Comparison of ENCODE assay signal across 12 cellular contexts in the genomic region with DNA sequence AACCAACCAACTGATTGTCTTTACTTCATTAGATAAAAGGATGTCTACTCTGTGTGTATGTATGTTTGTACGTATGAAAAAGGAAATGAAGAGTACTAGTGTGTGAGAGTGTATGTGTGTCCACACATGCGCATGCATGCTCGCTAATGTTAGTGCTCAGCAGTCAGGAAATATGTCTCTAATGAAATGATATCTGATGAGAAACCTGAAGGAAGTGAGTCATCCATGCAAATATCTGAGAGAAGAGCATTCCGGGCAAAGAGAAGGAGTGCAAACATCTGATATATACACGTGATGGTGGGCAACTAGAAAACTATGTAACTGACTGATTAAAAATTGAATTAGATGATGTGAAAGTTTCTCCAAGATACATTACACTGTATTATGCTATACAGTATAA. TPM values are rescaled to one million over a fixed set of nuclear protein-coding genes. Genes with fewer than 3 reads are reported as not detected.
DNase-seq lines count a peak whose midpoint lies in the region; ATAC-seq lines count a peak whose summit lies in the region.
"Had no signal": no experiment of that assay in that cellular context is flagged by ENCODE, and none has a peak within 500 bp of the region (broad histone marks: within the 10 kb centered on the region; RNA-seq: fewer than 3 reads in every experiment).

No MANE protein-coding gene starts in this region.

- no peaks in the 10 kb centered on the region for H3K9me3 Mint-ChIP-seq in CD4-positive, alpha-beta memory T cell
- H3K9me3 Mint-ChIP-seq: immature natural killer cell had no signal

- intact Hi-C loops in CD4-positive, alpha-beta memory T cell (cut with micrococcal nuclease) = loop anchor here (2.0 kb wide), 1 partner anchor 30 kb away; the partner anchor contains the start of gene UGCG

- peak overlapping the region in 5 of 7 donors; percentile 1 to 65 (median 7) for H3K27ac Mint-ChIP-seq in CD4-positive, alpha-beta memory T cell

- CTCF ChIA-PET in CD4-positive, alpha-beta memory T cell (lab: Charles Lee; ENCODE audit: partially characterized antibody) = no interaction called here

- peak; percentile 19 to 58 (median 44) for DNase-seq in CD4-positive, alpha-beta memory T cell
- peak; percentile 38 for DNase-seq in HT-29 (ENCODE audit: low spot score)
- DNase-seq in amniotic epithelial cell (ENCODE audit: low read depth) = peak; percentile 85
- peak; percentile 91 for DNase-seq in iris pigment epithelial cell (ENCODE audit: low read depth)
- no peak for DNase-seq in stimulated activated CD4-positive, alpha-beta T cell treated with anti-CD3 and anti-CD28 coated beads, Interleukin-2, amount 100 ng/mL, for 24 hours
- DNase-seq: effector CD8-positive, alpha-beta T cell; immature natural killer cell; NCI-H524 had no signal

- H3K27me3 ChIP-seq in CD4-positive, alpha-beta memory T cell (ENCODE audit: insufficient read depth, low read length) = no peaks in the 10 kb centered on the region

- peaks cover 5 to 24% (median 10%) of the 10 kb centered on the region in 4 donors for H3K4me1 Mint-ChIP-seq in CD4-positive, alpha-beta memory T cell

- POLR2A ChIA-PET in CD4-positive, alpha-beta memory T cell (lab: Charles Lee; ENCODE audit: partially characterized antibody) = interaction anchor here (1.0 kb wide), 1 partner anchor 25 kb away, joined by 3 read pairs; no protein-coding TSS in a partner anchor

- no peaks in the 10 kb centered on the region for H3K36me3 ChIP-seq in CD4-positive, alpha-beta memory T cell (ENCODE audit: insufficient read depth, low read length)

- no peaks in the 10 kb centered on the region for H3K36me3 Mint-ChIP-seq in CD4-positive, alpha-beta memory T cell
- H3K36me3 Mint-ChIP-seq: immature natural killer cell had no signal

- no peak overlapping the region for H3K27ac ChIP-seq in CD4-positive, alpha-beta memory T cell (ENCODE audit: low read depth, low read length)
- H3K27ac ChIP-seq: parathyroid adenoma had no signal

- ATAC-seq in HG02884 (IDR thresholded peaks at IDR 0.05; ENCODE audit: unreplicated experiment) = no peak
- no peak for ATAC-seq in GM19351 (IDR thresholded peaks at IDR 0.05; ENCODE audit: unreplicated experiment)
- ATAC-seq in HG03025 (IDR thresholded peaks at IDR 0.05; ENCODE audit: low FRiP score, unreplicated experiment) = no peak

- no peaks in the 10 kb centered on the region for H3K27me3 Mint-ChIP-seq in CD4-positive, alpha-beta memory T cell

- no peaks in the 10 kb centered on the region for H3K9me3 ChIP-seq in CD4-positive, alpha-beta memory T cell (ENCODE audit: control insufficient read depth in 1 of 2, low read length in 2 of 2)

- no peaks in the 10 kb centered on the region for H3K4me1 ChIP-seq in CD4-positive, alpha-beta memory T cell (ENCODE audit: insufficient read depth, low read length)
- H3K4me1 ChIP-seq: parathyroid adenoma had no signal

- no peak overlapping the region for H3K4me3 ChIP-seq in CD4-positive, alpha-beta memory T cell (ENCODE audit: low read length in 2 of 2)

- peak overlapping the region in 6 of 8 donors; percentile 7 to 62 (median 20) for H3K4me3 Mint-ChIP-seq in CD4-positive, alpha-beta memory T cell
- H3K4me3 Mint-ChIP-seq: immature natural killer cell had no signal

RNA-seq across cellular contexts. Expression of gene UGCG, which starts 29.6 kb away (rescaled TPM):
- total RNA-seq in CD4-positive, alpha-beta memory T cell = 10 to 100 TPM; 26.3 to 29.7 TPM
- 10 to 100 TPM; 13.0 to 14.7 TPM for polyA plus RNA-seq in CD4-positive, alpha-beta memory T cell
- 23.9 and 38.0 TPM in 2 replicates for total RNA-seq in HT-29 (2014; rRNA removed; shearing (Covaris generic))

Comparison
In these comparisons a context has a peak if more than half of its experiments do, and no peak if none do; other contexts are left out.
1. DNase-seq: peak in CD4-positive, alpha-beta memory T cell (5 of 5), HT-29 (single experiment), amniotic epithelial cell (single experiment) and iris pigment epithelial cell (single experiment); none in stimulated activated CD4-positive, alpha-beta T cell treated with anti-CD3 and anti-CD28 coated beads, Interleukin-2, amount 100 ng/mL, for 24 hours (0 of 2).